10 cellular contexts compared by ENCODE assay signal in the genomic region with DNA sequence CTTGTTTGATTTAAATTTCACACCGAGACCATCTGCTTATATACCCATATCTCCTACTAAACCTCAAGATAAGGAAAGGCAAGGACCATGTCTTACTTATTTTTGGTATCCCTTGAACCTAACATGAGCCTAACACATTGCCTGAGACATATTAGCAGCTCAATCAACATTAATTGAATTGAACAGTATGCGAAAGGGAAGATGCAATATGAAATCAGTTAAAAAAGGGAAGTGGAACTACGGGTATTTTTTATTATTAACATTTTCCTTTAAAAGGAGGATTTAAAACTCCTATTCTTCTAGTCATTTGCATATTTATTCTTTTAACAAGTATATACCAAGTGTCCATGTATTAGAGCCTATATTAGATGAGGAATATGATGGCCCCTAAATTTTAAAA.
DNase-seq lines count a peak whose midpoint lies in the region; ATAC-seq and TF ChIP-seq lines count a peak whose summit lies in the region.
"Had no signal": no experiment of that assay in that cellular context is flagged by ENCODE, and none has a peak within 500 bp of the region (broad histone marks: within the 10 kb centered on the region; RNA-seq: fewer than 3 reads in every experiment).

No MANE protein-coding gene starts in this region.

- H3K27me3 ChIP-seq in KMS-11 (ENCODE audit: insufficient read depth, low read depth) (no peaks in the 10 kb centered on the region), GM23338 (ENCODE audit: insufficient read depth) (no peaks in the 10 kb centered on the region)

- H3K27ac Mint-ChIP-seq in T-helper 2 cell treated with Interferon-gamma antibody and Interleukin-4, amounts not matched to agents 5 μg/mL and 100 μg/mL, for 36 hours: peak overlapping the region; percentile 77
- peak overlapping the region; percentile 18 to 40 for H3K27ac Mint-ChIP-seq in natural killer cell treated with Interleukin-12 subunit alpha and Interleukin-12 subunit beta and Interleukin-15 and Interleukin-18, amount 100 ng/mL, for 72 hours
- H3K27ac Mint-ChIP-seq in osteocyte (ENCODE audit: unreplicated experiment) (no peak overlapping the region), GM23338 (no peak overlapping the region)

- no peaks in the 10 kb centered on the region for H4K20me1 ChIP-seq in KMS-11 (ENCODE audit: insufficient read depth)
- H4K20me1 ChIP-seq in GM23338 (replicated peaks; ENCODE audit: insufficient read depth): no peaks in the 10 kb centered on the region

- H3K36me3 Mint-ChIP-seq in T-helper 2 cell treated with Interferon-gamma antibody and Interleukin-4, amounts not matched to agents 5 μg/mL and 100 μg/mL, for 36 hours (ENCODE audit: low read depth): peaks cover 23% of the 10 kb centered on the region
- peaks cover 4% of the 10 kb centered on the region for H3K36me3 Mint-ChIP-seq in natural killer cell treated with Interleukin-12 subunit alpha and Interleukin-12 subunit beta and Interleukin-15 and Interleukin-18, amount 100 ng/mL, for 72 hours
- peaks cover 10% of the 10 kb centered on the region for H3K36me3 Mint-ChIP-seq in osteocyte (ENCODE audit: unreplicated experiment)
- no peaks in the 10 kb centered on the region for H3K36me3 Mint-ChIP-seq in GM23338 (ENCODE audit: low read depth)

- peak overlapping the region; percentile 65 for H3K4me3 Mint-ChIP-seq in T-helper 2 cell treated with Interferon-gamma antibody and Interleukin-4, amounts not matched to agents 5 μg/mL and 100 μg/mL, for 36 hours
- H3K4me3 Mint-ChIP-seq in natural killer cell treated with Interleukin-12 subunit alpha and Interleukin-12 subunit beta and Interleukin-15 and Interleukin-18, amount 100 ng/mL, for 72 hours: peak overlapping the region; percentile 68
- H3K4me3 Mint-ChIP-seq in osteocyte (ENCODE audit: unreplicated experiment): no peak overlapping the region
- H3K4me3 Mint-ChIP-seq in GM23338: no peak overlapping the region
- H3K4me3 Mint-ChIP-seq: neural crest cell had no signal

- ATAC-seq in HG02763 (IDR thresholded peaks at IDR 0.05; ENCODE audit: unreplicated experiment) (peak; percentile 21), GM23338 (no peak)
- no peak for ATAC-seq in natural killer cell treated with Interleukin-12 subunit alpha and Interleukin-12 subunit beta and Interleukin-15 and Interleukin-18, amount 100 ng/mL, for 72 hours

- TF ChIP-seq CTCF in KMS-11 (conservative IDR thresholded peaks at IDR 0.05; ENCODE audit: low read depth, low read length): no peak
- TF ChIP-seq CTCF in osteocyte (IDR thresholded peaks at IDR 0.05): no peak
- no peak for TF ChIP-seq CTCF in GM23338 (conservative IDR thresholded peaks at IDR 0.05; ENCODE audit: low read depth in 2 of 2)

- no peaks in the 10 kb centered on the region for H3K9me3 Mint-ChIP-seq in T-helper 2 cell treated with Interferon-gamma antibody and Interleukin-4, amounts not matched to agents 5 μg/mL and 100 μg/mL, for 36 hours
- no peaks in the 10 kb centered on the region for H3K9me3 Mint-ChIP-seq in natural killer cell treated with Interleukin-12 subunit alpha and Interleukin-12 subunit beta and Interleukin-15 and Interleukin-18, amount 100 ng/mL, for 72 hours
- H3K9me3 Mint-ChIP-seq in osteocyte (ENCODE audit: unreplicated experiment): no peaks in the 10 kb centered on the region
- H3K9me3 Mint-ChIP-seq in GM23338: no peaks in the 10 kb centered on the region
- H3K9me3 Mint-ChIP-seq: neural crest cell had no signal

- H3K27ac ChIP-seq in KMS-11 (peak overlapping the region; percentile 74; the same call in 1 of the 2 replicates), GM23338 (ENCODE audit: low read depth) (no peak overlapping the region)

- H3K4me1 Mint-ChIP-seq in T-helper 2 cell treated with Interferon-gamma antibody and Interleukin-4, amounts not matched to agents 5 μg/mL and 100 μg/mL, for 36 hours (ENCODE audit: low read depth): peaks cover 41% of the 10 kb centered on the region
- peaks cover 33 to 35% of the 10 kb centered on the region in 2 donors for H3K4me1 Mint-ChIP-seq in natural killer cell treated with Interleukin-12 subunit alpha and Interleukin-12 subunit beta and Interleukin-15 and Interleukin-18, amount 100 ng/mL, for 72 hours (ENCODE audit: low read depth in 2 of 2)
- H3K4me1 Mint-ChIP-seq in osteocyte (ENCODE audit: unreplicated experiment): peaks cover 37% of the 10 kb centered on the region
- peaks cover 15% of the 10 kb centered on the region for H3K4me1 Mint-ChIP-seq in GM23338

- H3K79me2 ChIP-seq in KMS-11 (ENCODE audit: insufficient read depth, low read depth) (no peaks in the 10 kb centered on the region), GM23338 (replicated peaks; ENCODE audit: insufficient read depth) (no peaks in the 10 kb centered on the region)

- no peak for DNase-seq in T-helper 2 cell treated with Interferon-gamma antibody and Interleukin-4, amounts not matched to agents 5 μg/mL and 100 μg/mL, for 36 hours (ENCODE audit: low spot score)
- DNase-seq in T-helper 2 cell (no peak), osteocyte (ENCODE audit: extremely low spot score, unreplicated experiment) (no peak), GM19240 (ENCODE audit: insufficient read length, low spot score) (no peak), GM23338 (ENCODE audit: low spot score) (no peak)
- no peak for DNase-seq in natural killer cell treated with Interleukin-12 subunit alpha and Interleukin-12 subunit beta and Interleukin-15 and Interleukin-18, amount 100 ng/mL, for 72 hours (ENCODE audit: low spot score)
- DNase-seq: NCI-H1092 treated with DMSO at 0.1 percent for 48 hours had no signal

- no peaks in the 10 kb centered on the region for H3F3A ChIP-seq in GM23338 (replicated peaks; ENCODE audit: low read depth)

- H3K27me3 Mint-ChIP-seq in T-helper 2 cell treated with Interferon-gamma antibody and Interleukin-4, amounts not matched to agents 5 μg/mL and 100 μg/mL, for 36 hours (ENCODE audit: low read depth): peaks cover 3% of the 10 kb centered on the region
- peaks cover 7 to 9% of the 10 kb centered on the region in 2 donors for H3K27me3 Mint-ChIP-seq in natural killer cell treated with Interleukin-12 subunit alpha and Interleukin-12 subunit beta and Interleukin-15 and Interleukin-18, amount 100 ng/mL, for 72 hours
- no peaks in the 10 kb centered on the region for H3K27me3 Mint-ChIP-seq in osteocyte (ENCODE audit: unreplicated experiment)
- H3K27me3 Mint-ChIP-seq in GM23338 (ENCODE audit: insufficient read depth, low read depth, poor library complexity): no peaks in the 10 kb centered on the region

- no peaks in the 10 kb centered on the region for H3K36me3 ChIP-seq in KMS-11 (ENCODE audit: insufficient read depth)
- H3K36me3 ChIP-seq in GM23338 (ENCODE audit: insufficient read depth): no peaks in the 10 kb centered on the region

- no peak overlapping the region for H3K9ac ChIP-seq in KMS-11

- peaks cover 50% of the 10 kb centered on the region for H3K4me1 ChIP-seq in KMS-11 (ENCODE audit: low read depth, poor library complexity, severe bottlenecking)
- peaks cover 9% of the 10 kb centered on the region; the same call in 1 of the 2 replicates for H3K4me1 ChIP-seq in GM23338 (ENCODE audit: insufficient read depth)

- no peaks in the 10 kb centered on the region for H3K9me2 ChIP-seq in GM23338 (ENCODE audit: insufficient read depth)

- no peak overlapping the region for H2AFZ ChIP-seq in KMS-11 (ENCODE audit: low read depth)
- H2AFZ ChIP-seq in GM23338: no peak overlapping the region

- no peak overlapping the region for H3K4me3 ChIP-seq in KMS-11 (IDR thresholded peaks at IDR 0.05; ENCODE audit: insufficient read depth, low read depth, low read length)
- H3K4me3 ChIP-seq in GM23338: no peak overlapping the region

- peak overlapping the region; percentile 43 for H3K4me2 ChIP-seq in KMS-11
- H3K4me2 ChIP-seq in GM23338: no peak overlapping the region

TF ChIP-seq in GM23338, 12 proteins besides CTCF, POLR2A, EP300 and RAD21 (continues in another document):
- no peak for TF ChIP-seq ZNF331 (CRISPR knock-in tag; IDR thresholded peaks at IDR 0.05; ENCODE audit: low read depth)

Comparison
In these comparisons a context has a peak if more than half of its experiments do, and no peak if none do; other contexts are left out.
1. H3K27ac Mint-ChIP-seq: peak in T-helper 2 cell treated with Interferon-gamma antibody and Interleukin-4, amounts not matched to agents 5 μg/mL and 100 μg/mL, for 36 hours (single experiment) and natural killer cell treated with Interleukin-12 subunit alpha and Interleukin-12 subunit beta and Interleukin-15 and Interleukin-18, amount 100 ng/mL, for 72 hours (2 of 2); none in osteocyte (single experiment) and GM23338 (single experiment).
2. H3K4me3 Mint-ChIP-seq: peak in T-helper 2 cell treated with Interferon-gamma antibody and Interleukin-4, amounts not matched to agents 5 μg/mL and 100 μg/mL, for 36 hours (single experiment) and natural killer cell treated with Interleukin-12 subunit alpha and Interleukin-12 subunit beta and Interleukin-15 and Interleukin-18, amount 100 ng/mL, for 72 hours (single experiment); none in osteocyte (single experiment) and GM23338 (single experiment).